ENCODE assay signal across 1 cellular context in genomic region chr1:227732586-227733308, GRCh38.
TF ChIP-seq lines count a peak whose summit lies in the region.

No MANE protein-coding gene starts in this region.

TF ChIP-seq in SK-N-SH treated with all-trans-retinoic acid at 6 μM for 48 hours, 23 proteins besides CTCF, POLR2A, EP300 and RAD21 (continued from another document):
- no peak for TF ChIP-seq BACH2 (CRISPR knock-in tag; IDR thresholded peaks at IDR 0.05; ENCODE audit: borderline replicate concordance)
- TF ChIP-seq RARB (CRISPR knock-in tag; IDR thresholded peaks at IDR 0.05), result no peak
- TF ChIP-seq ARNTL (CRISPR knock-in tag; IDR thresholded peaks at IDR 0.05; ENCODE audit: borderline replicate concordance, low read depth), result no peak
- TF ChIP-seq ZNF8 (CRISPR knock-in tag; IDR thresholded peaks at IDR 0.05), result no peak
- no peak for TF ChIP-seq TCF4 (CRISPR knock-in tag; IDR thresholded peaks at IDR 0.05; ENCODE audit: borderline replicate concordance)
- TF ChIP-seq PPARA (CRISPR knock-in tag; IDR thresholded peaks at IDR 0.05; ENCODE audit: borderline replicate concordance), result no peak
